33 cellular contexts compared by ENCODE assay signal in the genomic region with DNA sequence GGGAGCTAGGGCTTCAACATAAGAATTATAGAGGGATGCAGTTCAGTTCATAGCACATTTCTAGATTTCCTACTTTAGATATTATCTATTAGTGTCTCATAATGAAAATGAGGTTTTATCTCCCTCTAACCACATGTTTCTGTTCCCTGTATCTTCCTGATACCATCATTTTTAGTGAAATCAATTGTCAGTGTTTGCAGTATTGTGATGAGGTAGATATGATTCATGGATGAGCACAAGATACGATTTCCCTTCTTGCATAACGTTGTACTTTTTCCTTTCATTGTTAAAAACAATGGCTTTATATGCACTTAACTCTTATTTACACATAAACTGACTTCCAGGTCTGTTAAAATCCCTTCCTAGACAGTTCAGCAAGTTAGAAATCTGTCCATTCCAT.
"Had no signal": no experiment of that assay in that cellular context is flagged by ENCODE, and none has a peak within 500 bp of the region (broad histone marks: within the 10 kb centered on the region; RNA-seq: fewer than 3 reads in every experiment).

No MANE protein-coding gene starts in this region.

- H3K27ac ChIP-seq: gastrocnemius medialis, pancreas, prostate gland, sigmoid colon, upper lobe of left lung, vagina, WERI-Rb-1 had no signal

- H3K36me3 ChIP-seq: gastrocnemius medialis, pancreas, prostate gland, sigmoid colon, upper lobe of left lung, vagina, WERI-Rb-1 had no signal

- ATAC-seq: activated CD4-positive, CD25-positive, alpha-beta regulatory T cell treated with anti-CD3 and anti-CD28 coated beads, Interleukin-2, amount 50 U/mL, for 24 hours; gastrocnemius medialis; left cardiac atrium; left ventricle myocardium superior; pancreas; stimulated activated memory B cell treated with anti-CD40 and anti-IgM and Interleukin-4, amounts not matched to agents 10 μg/mL and 1 μg/mL and 100 μg/mL, for 72 hours; stimulated activated naive CD8-positive, alpha-beta T cell treated with anti-CD3 and anti-CD28 coated beads, Interleukin-15, amount 100 ng/mL, for 72 hours; T-helper 17 cell had no signal

- H3K9me3 ChIP-seq: gastrocnemius medialis, pancreas, prostate gland, sigmoid colon, upper lobe of left lung, vagina had no signal

- H3K27me3 ChIP-seq: gastrocnemius medialis, pancreas, sigmoid colon, upper lobe of left lung, vagina had no signal

- FAIRE-seq: pancreas, small intestine had no signal

- DNase-seq: activated CD4-positive, alpha-beta T cell treated with anti-CD3 and anti-CD28 coated beads for 48 hours; activated CD4-positive, alpha-beta T cell treated with anti-CD3 and anti-CD28 coated beads, Interleukin-2, amount 50 U/mL, for 48 hours; activated CD8-positive, alpha-beta memory T cell treated with anti-CD3 and anti-CD28 coated beads, Interleukin-2, amount 50 U/mL, for 4 hours; activated gamma-delta T cell; activated naive CD4-positive, alpha-beta T cell treated with anti-CD3 and anti-CD28 coated beads, Interleukin-2, amount 10 ng/mL, durations not matched to agents 7 days and 5 days; activated naive CD8-positive, alpha-beta T cell treated with anti-CD3 and anti-CD28 coated beads, Interleukin-2, amount 10 ng/mL, durations not matched to agents 7 days and 5 days; activated T-cell treated with anti-CD3 and anti-CD28 coated beads, Interleukin-2, amount 50 U/mL, for 1 hour; amniotic stem cell; dermis blood vessel endothelial cell; effector memory CD4-positive, alpha-beta T cell; gastrocnemius medialis; glutamatergic neuron; islet precursor cell; left cardiac atrium; left ventricle myocardium superior; naive B cell; nucleus accumbens; pancreas; sigmoid colon; small intestine; stimulated activated CD4-positive, alpha-beta T cell treated with anti-CD3 and anti-CD28 coated beads, Interleukin-1b, Interleukin-23, amount 100 ng/mL, for 48 hours; stimulated activated CD4-positive, alpha-beta T cell treated with anti-CD3 and anti-CD28 coated beads, Interleukin-4, amount 100 ng/mL, for 4 hours; stimulated activated CD8-positive, alpha-beta memory T cell treated with anti-CD3 and anti-CD28 coated beads, Interleukin-4, amount 100 ng/mL, for 48 hours; stimulated activated naive CD8-positive, alpha-beta T cell treated with anti-CD3 and anti-CD28 coated beads, Interleukin-15, amount 100 ng/mL, for 72 hours; substantia nigra; T-helper 17 cell; T1000; upper lobe of left lung; WERI-Rb-1 had no signal

- H3K4me1 ChIP-seq: pancreas, prostate gland had no signal

- H3K4me3 ChIP-seq: gastrocnemius medialis, pancreas, prostate gland, sigmoid colon, upper lobe of left lung, vagina had no signal
